Comparison of ENCODE assay signal across 9 cellular contexts in the genomic region with DNA sequence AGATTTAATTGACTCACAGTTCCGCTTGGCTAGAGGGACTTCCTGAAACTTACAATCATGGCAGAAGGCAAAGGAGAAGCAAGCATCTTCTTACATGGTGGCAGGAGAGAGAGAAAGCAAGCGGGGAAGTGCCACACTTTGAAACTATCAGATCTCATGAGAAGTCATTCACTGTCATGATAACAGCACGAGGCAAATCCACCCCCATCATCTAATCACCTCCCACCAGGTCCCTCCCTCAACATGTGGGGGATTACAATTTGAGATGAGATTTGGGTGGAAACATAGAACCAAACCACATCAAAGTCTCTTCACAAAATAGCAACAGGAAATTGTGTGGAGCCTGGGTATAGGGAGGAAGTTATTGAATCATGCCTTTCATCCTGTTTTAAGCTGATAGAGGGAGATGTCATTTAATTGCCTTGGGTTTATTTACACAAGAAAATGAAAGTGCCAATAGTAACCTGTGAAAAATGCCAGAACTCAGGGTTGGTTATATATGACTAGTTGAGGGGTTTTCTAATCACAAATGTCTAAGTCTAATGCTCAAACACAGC.
DNase-seq lines count a peak whose midpoint lies in the region; ATAC-seq and TF ChIP-seq lines count a peak whose summit lies in the region.
"Had no signal": no experiment of that assay in that cellular context is flagged by ENCODE, and none has a peak within 500 bp of the region (broad histone marks: within the 10 kb centered on the region; RNA-seq: fewer than 3 reads in every experiment).

No MANE protein-coding gene starts in this region.

- H3K9me3 Mint-ChIP-seq in activated CD4-positive, alpha-beta memory T cell treated with anti-CD3 and anti-CD28 coated beads for 36 hours = no peaks in the 10 kb centered on the region

- H3K36me3 Mint-ChIP-seq in activated CD4-positive, alpha-beta memory T cell treated with anti-CD3 and anti-CD28 coated beads for 36 hours = no peaks in the 10 kb centered on the region

- in situ Hi-C loops in GM13976 (cut with MboI; ENCODE audit: low sequenced_read_pairs, unreplicated experiment) = no loop called here

- DNase-seq in Kasumi-1 (lab: John Stamatoyannopoulos, UW) (peak; percentile 90), NCI-H1930 (lab: John Stamatoyannopoulos, UW) (no peak), NCI-H2081 treated with DMSO at 0.1 percent for 48 hours (lab: John Stamatoyannopoulos, UW) (no peak), GM13976 (ENCODE audit: low spot score) (no peak)
- DNase-seq in activated CD4-positive, alpha-beta memory T cell treated with anti-CD3 and anti-CD28 coated beads for 36 hours = peak; percentile 40
- peak; percentile 31 for DNase-seq in effector CD4-positive, alpha-beta T cell
- peak; percentile 62 for DNase-seq in stimulated activated CD4-positive, alpha-beta T cell treated with anti-CD3 and anti-CD28 coated beads, Interleukin-4, amount 100 ng/mL, for 24 hours
- DNase-seq: SHP77 had no signal

- ATAC-seq in HG02763 (IDR thresholded peaks at IDR 0.05; ENCODE audit: unreplicated experiment) = no peak

- no peak for TF ChIP-seq CTCF in GM13976 (IDR thresholded peaks at IDR 0.05; ENCODE audit: borderline replicate concordance, control extremely low read depth, extremely low read depth, insufficient read depth, missing control alignments)

- H3K27me3 Mint-ChIP-seq in activated CD4-positive, alpha-beta memory T cell treated with anti-CD3 and anti-CD28 coated beads for 36 hours = no peaks in the 10 kb centered on the region

- peak overlapping the region; percentile 36 for H3K27ac Mint-ChIP-seq in activated CD4-positive, alpha-beta memory T cell treated with anti-CD3 and anti-CD28 coated beads for 36 hours

- peaks cover 25% of the 10 kb centered on the region for H3K4me1 Mint-ChIP-seq in activated CD4-positive, alpha-beta memory T cell treated with anti-CD3 and anti-CD28 coated beads for 36 hours (ENCODE audit: low read depth)

- POLR2A ChIA-PET in activated CD4-positive, alpha-beta memory T cell treated with anti-CD3 and anti-CD28 coated beads for 36 hours (lab: Charles Lee) = no interaction called here

- intact Hi-C loops in activated CD4-positive, alpha-beta memory T cell treated with anti-CD3 and anti-CD28 coated beads for 36 hours (cut with micrococcal nuclease) = loop anchor here (2.0 kb wide), 1 partner anchor 40 kb away; no protein-coding TSS in a partner anchor

- peak overlapping the region; percentile 13 for H3K4me3 Mint-ChIP-seq in activated CD4-positive, alpha-beta memory T cell treated with anti-CD3 and anti-CD28 coated beads for 36 hours

- CTCF ChIA-PET in activated CD4-positive, alpha-beta memory T cell treated with anti-CD3 and anti-CD28 coated beads for 36 hours (lab: Charles Lee) = interaction anchor here (1.0 kb wide), 1 partner anchor 20 kb away, joined by 3 read pairs; no protein-coding TSS in a partner anchor

Comparison
In these comparisons a context has a peak if more than half of its experiments do, and no peak if none do; other contexts are left out.
1. DNase-seq: peak in Kasumi-1 (2 of 2), activated CD4-positive, alpha-beta memory T cell treated with anti-CD3 and anti-CD28 coated beads for 36 hours (single experiment), effector CD4-positive, alpha-beta T cell (single experiment) and stimulated activated CD4-positive, alpha-beta T cell treated with anti-CD3 and anti-CD28 coated beads, Interleukin-4, amount 100 ng/mL, for 24 hours (single experiment); none in NCI-H1930 (0 of 2), NCI-H2081 treated with DMSO at 0.1 percent for 48 hours (single experiment) and GM13976 (single experiment).